Comparison of ENCODE assay signal across 8 cellular contexts in the genomic region with DNA sequence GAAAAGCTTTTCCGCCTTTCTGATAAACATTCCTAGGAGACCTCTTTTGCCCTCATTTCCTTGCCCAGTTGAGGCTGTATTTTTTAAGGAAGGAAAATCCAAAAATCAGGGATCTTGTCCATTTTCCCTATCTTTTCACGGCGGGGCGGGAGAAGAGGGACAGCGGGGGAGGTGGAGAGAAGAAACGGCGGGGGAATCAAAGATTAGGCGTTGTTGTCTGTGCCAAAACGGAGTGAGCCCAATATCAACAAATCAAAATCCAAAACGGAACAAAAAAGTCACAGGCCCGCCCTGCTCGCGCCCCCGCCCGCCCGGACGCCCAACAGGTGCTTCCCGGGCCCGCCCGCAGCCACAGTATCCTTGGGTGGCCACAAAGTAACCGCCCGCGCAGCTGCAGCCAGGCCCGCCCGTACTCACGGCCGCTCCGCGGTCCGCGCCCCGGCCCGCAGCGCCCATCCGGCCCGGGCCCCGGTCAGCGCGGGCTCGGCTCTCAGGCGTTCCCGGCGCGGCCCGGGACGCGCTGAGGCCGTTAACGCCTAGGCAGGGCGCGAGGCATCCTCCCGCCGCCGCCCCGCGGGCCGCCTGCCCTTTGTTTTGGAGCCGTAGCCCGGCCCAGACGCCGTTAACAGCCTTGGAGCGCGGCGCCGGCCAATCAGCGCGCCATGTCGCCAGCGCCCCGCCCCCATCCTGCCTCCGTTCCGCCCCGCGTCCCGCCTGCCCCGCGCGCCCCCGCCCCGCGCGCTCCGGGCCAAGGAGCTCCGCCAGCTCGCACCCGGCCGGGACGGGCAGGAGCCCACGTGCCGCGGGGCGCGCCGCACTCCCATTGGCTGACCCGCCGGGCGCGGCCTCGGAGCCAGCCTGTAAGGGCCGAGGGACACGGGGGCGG. TPM values are rescaled to one million over a fixed set of nuclear protein-coding genes. Genes with fewer than 3 reads are reported as not detected.
DNase-seq lines count a peak whose midpoint lies in the region; ATAC-seq lines count a peak whose summit lies in the region.

Gene YPEL1 (minus strand): TSS at position 597 of the 886 bp plus-strand sequence. CDS start 25,050 bp downstream, outside the sequence.

- H3K4me3 ChIP-seq in CD8-positive, alpha-beta memory T cell (ENCODE audit: low read length): peak within 1 kb of the TSS; percentile 91

- no peaks in the 10 kb centered on the region for H3K27me3 Mint-ChIP-seq in CD8-positive, alpha-beta memory T cell
- no peaks in the 10 kb centered on the region for H3K27me3 Mint-ChIP-seq in effector memory CD8-positive, alpha-beta T cell
- no peaks in the 10 kb centered on the region for H3K27me3 Mint-ChIP-seq in memory B cell

- POLR2A ChIA-PET in CD8-positive, alpha-beta memory T cell (lab: Charles Lee): interaction anchor here (0.6 to 2.1 kb wide), 10 partner anchors 9 to 241 kb away, joined by 3 to 14 read pairs (median 5); partner anchors contain the start of genes MAPK1 and PPIL2

- ATAC-seq in GM19467 (IDR thresholded peaks at IDR 0.05; ENCODE audit: unreplicated experiment): peak; percentile 80
- ATAC-seq in effector memory CD8-positive, alpha-beta T cell (replicated peaks): peak; percentile 88
- peak; percentile 85 for ATAC-seq in memory B cell (ENCODE audit: low read depth)

- peaks cover 25 to 42% (median 33%) of the 10 kb centered on the region in 3 donors for H3K4me1 Mint-ChIP-seq in CD8-positive, alpha-beta memory T cell
- peaks cover 36 to 40% of the 10 kb centered on the region in 2 donors for H3K4me1 Mint-ChIP-seq in effector memory CD8-positive, alpha-beta T cell (ENCODE audit: low read depth in 2 of 2)
- H3K4me1 Mint-ChIP-seq in memory B cell: peaks cover 26% of the 10 kb centered on the region

- no peaks in the 10 kb centered on the region for H3K9me3 ChIP-seq in CD8-positive, alpha-beta memory T cell (ENCODE audit: low read length)

- H3K27ac ChIP-seq in CD8-positive, alpha-beta memory T cell (ENCODE audit: low read depth, low read length): peak within 1 kb of the TSS; percentile 63

- peaks cover 0 to 11% (median 4%) of the 10 kb centered on the region in 3 donors for H3K36me3 Mint-ChIP-seq in CD8-positive, alpha-beta memory T cell
- H3K36me3 Mint-ChIP-seq in effector memory CD8-positive, alpha-beta T cell (ENCODE audit: insufficient read depth): peaks cover 4% of the 10 kb centered on the region
- H3K36me3 Mint-ChIP-seq in memory B cell: peaks cover 4% of the 10 kb centered on the region

- H3K27me3 ChIP-seq in CD8-positive, alpha-beta memory T cell (ENCODE audit: insufficient read depth, low read length, poor library complexity, severe bottlenecking): peaks cover 5% of the 10 kb centered on the region

- H3K9me3 Mint-ChIP-seq in CD8-positive, alpha-beta memory T cell: no peaks in the 10 kb centered on the region
- no peaks in the 10 kb centered on the region for H3K9me3 Mint-ChIP-seq in effector memory CD8-positive, alpha-beta T cell
- no peaks in the 10 kb centered on the region for H3K9me3 Mint-ChIP-seq in memory B cell

- CTCF ChIA-PET in CD8-positive, alpha-beta memory T cell (lab: Charles Lee): interaction anchor here (1.0 to 2.1 kb wide), 4 partner anchors 26 to 202 kb away, joined by 3 to 18 read pairs (median 4); no protein-coding TSS in a partner anchor

- DNase-seq in CD8-positive, alpha-beta memory T cell: peak; percentile 94 to 98 (median 95)
- DNase-seq in HS-27A (ENCODE audit: low read depth) (peak; percentile 68), NOMO-1 (lab: John Stamatoyannopoulos, UW; ENCODE audit: unreplicated experiment in 2 of 2) (peak; percentile 89 to 97), memory B cell (ENCODE audit: low spot score in 2 of 2) (peak; percentile 94 to 97)
- DNase-seq in activated CD8-positive, alpha-beta memory T cell treated with anti-CD3 and anti-CD28 coated beads for 48 hours (ENCODE audit: low read depth in 2 of 3, low spot score in 2 of 3): peak; percentile 75 to 89 (median 84)
- DNase-seq in effector memory CD8-positive, alpha-beta T cell: peak; percentile 94 to 97 (median 96)
- peak; percentile 82 to 94 (median 89) for DNase-seq in stimulated activated CD4-positive, alpha-beta T cell treated with anti-CD3 and anti-CD28 coated beads, TNF-alpha, amount 100 ng/mL, for 48 hours (ENCODE audit: low read depth in 3 of 3)

- H3K27ac Mint-ChIP-seq in CD8-positive, alpha-beta memory T cell: peak within 1 kb of the TSS; percentile 40 to 99 (median 92)
- H3K27ac Mint-ChIP-seq in effector memory CD8-positive, alpha-beta T cell: peak within 1 kb of the TSS; percentile 88 to 95
- peak within 1 kb of the TSS; percentile 95 for H3K27ac Mint-ChIP-seq in memory B cell

- H3K4me1 ChIP-seq in CD8-positive, alpha-beta memory T cell (ENCODE audit: insufficient read depth, low read length): peaks cover 12% of the 10 kb centered on the region

- no peaks in the 10 kb centered on the region for H3K36me3 ChIP-seq in CD8-positive, alpha-beta memory T cell (ENCODE audit: insufficient read depth, low read length)

- H3K4me3 Mint-ChIP-seq in CD8-positive, alpha-beta memory T cell: peak within 1 kb of the TSS; percentile 81 to 99 (median 92)
- H3K4me3 Mint-ChIP-seq in effector memory CD8-positive, alpha-beta T cell: peak within 1 kb of the TSS; percentile 93
- peak within 1 kb of the TSS; percentile 95 for H3K4me3 Mint-ChIP-seq in memory B cell

RNA-seq across cellular contexts. Expression of gene YPEL1, which starts in this region (rescaled TPM):
- total RNA-seq in CD8-positive, alpha-beta memory T cell: 1 to 10 TPM; 2.4 to 2.6 TPM
- polyA plus RNA-seq in CD8-positive, alpha-beta memory T cell: 27.0 TPM

Comparison
In these comparisons a context has a peak if more than half of its experiments do, and no peak if none do; other contexts are left out.
1. Peak in every context shown above with its lines: DNase-seq, ATAC-seq, H3K4me3 ChIP-seq and H3K27ac ChIP-seq.